24 cellular contexts compared by ENCODE assay signal in the genomic region with DNA sequence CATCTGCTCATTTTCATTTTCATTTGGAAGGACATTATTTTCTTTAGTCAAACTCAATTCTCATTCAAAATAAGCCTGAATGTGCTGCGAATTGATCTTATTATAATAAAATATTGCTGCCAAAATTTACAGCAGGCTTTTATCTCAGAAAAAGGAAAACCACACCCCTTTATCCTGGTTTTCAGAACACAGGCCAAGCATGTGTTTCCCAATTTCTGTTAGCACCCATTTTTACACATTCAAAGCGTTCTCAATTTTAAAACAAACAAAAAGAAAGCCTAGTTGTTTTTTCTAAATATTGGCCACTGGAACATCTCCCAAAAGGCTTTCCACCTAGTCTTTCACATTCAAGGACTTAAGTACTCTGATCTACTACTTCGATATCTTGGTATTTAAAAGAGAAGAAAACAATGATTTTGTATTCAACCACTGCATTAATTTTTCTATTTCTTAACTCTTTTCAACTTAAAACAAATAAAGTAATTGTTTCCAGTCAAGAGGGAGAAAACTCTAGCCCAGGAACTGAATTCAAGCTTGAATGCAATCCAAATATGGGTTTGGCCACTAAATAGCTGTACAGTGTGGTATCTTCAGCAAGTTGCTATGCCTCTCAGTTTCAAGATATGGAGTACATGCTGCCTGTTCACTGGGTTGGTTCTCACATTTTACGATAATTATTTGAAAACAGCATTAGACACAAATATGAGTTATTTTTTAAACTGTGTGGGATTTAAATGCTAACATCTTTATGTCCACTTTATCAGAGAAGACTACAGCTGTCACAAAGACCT. TPM values are rescaled to one million over a fixed set of nuclear protein-coding genes. Genes with fewer than 3 reads are reported as not detected.
DNase-seq lines count a peak whose midpoint lies in the region; ATAC-seq and TF ChIP-seq lines count a peak whose summit lies in the region.
"Had no signal": no experiment of that assay in that cellular context is flagged by ENCODE, and none has a peak within 500 bp of the region (broad histone marks: within the 10 kb centered on the region; RNA-seq: fewer than 3 reads in every experiment).

No MANE protein-coding gene starts in this region.

- 7 to 13% methylated on average over 4 of the region's 4 CpGs for WGBS in GM23248 (ENCODE audit: low coverage in 1 of 2, low lambda C conversion rate in 2 of 2, missing lambda C conversion rate in 2 of 2), 2 experiments
- 47 to 60% (median 51%) methylated on average over 4 of the region's 4 CpGs for WGBS in psoas muscle, 3 donors

- peaks cover 4% of the 10 kb centered on the region for H3K36me3 Mint-ChIP-seq in progenitor cell of endocrine pancreas (ENCODE audit: insufficient read depth)

- peak overlapping the region; percentile 65 for H2AFZ ChIP-seq in GM23248

- H3K36me3 ChIP-seq in GM23248 (ENCODE audit: low read depth) (no peaks in the 10 kb centered on the region), colonic mucosa (no peaks in the 10 kb centered on the region), psoas muscle (ENCODE audit: insufficient read depth in 1 of 2, low read depth in 1 of 2) (no peaks in the 10 kb centered on the region)
- H3K36me3 ChIP-seq: BE2C, gastrocnemius medialis, stomach had no signal

- H3K27ac Mint-ChIP-seq in progenitor cell of endocrine pancreas = peak overlapping the region; percentile 2
- H3K27ac Mint-ChIP-seq: activated naive CD8-positive, alpha-beta T cell treated with anti-CD3 and anti-CD28 coated beads, Interleukin-2, amount 50 U/mL, for 24 hours; activated T-helper 2 cell treated with anti-CD3 and anti-CD28 coated beads, Interferon-gamma antibody, Interleukin-2, Interleukin-4, amounts not matched to agents 10 μg/mL and 5 μg/mL and 100 μg/mL, durations not matched to agents 14 hours and 24 hours and 36 hours; type B pancreatic cell had no signal

- peaks cover 100% of the 10 kb centered on the region for H3K79me2 ChIP-seq in GM23248 (ENCODE audit: insufficient read depth)

- no peaks in the 10 kb centered on the region for H3K9me3 Mint-ChIP-seq in progenitor cell of endocrine pancreas (ENCODE audit: low read depth)
- H3K9me3 Mint-ChIP-seq: activated naive CD8-positive, alpha-beta T cell treated with anti-CD3 and anti-CD28 coated beads, Interleukin-2, amount 50 U/mL, for 24 hours; activated T-helper 2 cell treated with anti-CD3 and anti-CD28 coated beads, Interferon-gamma antibody, Interleukin-2, Interleukin-4, amounts not matched to agents 10 μg/mL and 5 μg/mL and 100 μg/mL, durations not matched to agents 14 hours and 24 hours and 36 hours had no signal

- no peaks in the 10 kb centered on the region for H4K20me1 ChIP-seq in GM23248 (ENCODE audit: insufficient read depth)

- H3K27ac ChIP-seq in GM23248 (peak overlapping the region; percentile 29), angular gyrus (ENCODE audit: low read depth, low read length) (peak overlapping the region; percentile 30), colonic mucosa (no peak overlapping the region), psoas muscle (no peak overlapping the region)
- H3K27ac ChIP-seq: gastrocnemius medialis, stomach had no signal

- no peak for ATAC-seq in psoas muscle
- ATAC-seq: activated naive CD8-positive, alpha-beta T cell treated with anti-CD3 and anti-CD28 coated beads, Interleukin-2, amount 50 U/mL, for 24 hours; gastrocnemius medialis; left colon had no signal

- DNase-seq in GM23248 (peak; percentile 47), fibroblast of peridontal ligament (ENCODE audit: extremely low read depth) (peak; percentile 79), progenitor cell of endocrine pancreas (ENCODE audit: low spot score, unreplicated experiment) (no peak), colonic mucosa (no peak), GM19240 (ENCODE audit: insufficient read length, low spot score) (no peak), psoas muscle (no peak)
- DNase-seq in effector CD4-positive, alpha-beta T cell = no peak
- DNase-seq: activated CD4-positive, alpha-beta T cell treated with anti-CD3 and anti-CD28 coated beads for 4 hours; activated naive CD8-positive, alpha-beta T cell treated with anti-CD3 and anti-CD28 coated beads, Interleukin-2, amount 50 U/mL, for 24 hours; BE2C; Caco-2; EL; gastrocnemius medialis; KBM-7; left colon; MV-4-11; NCI-H2029; NCI-H446 treated with DMSO at 0.1 percent for 48 hours; stimulated activated CD4-positive, alpha-beta T cell treated with anti-CD3 and anti-CD28 coated beads, Interleukin-4, amount 100 ng/mL, for 1 hour; stomach had no signal

- H3K9ac ChIP-seq in GM23248 = peak overlapping the region; percentile 54
- no peak overlapping the region for H3K9ac ChIP-seq in colonic mucosa (ENCODE audit: low read depth in 2 of 2, low read length in 2 of 2)

- in situ Hi-C loops in GM23248 (cut with MboI) = no loop called here

- H3K4me3 ChIP-seq in GM23248 (peak overlapping the region; percentile 58), colonic mucosa (no peak overlapping the region), psoas muscle (no peak overlapping the region)
- H3K4me3 ChIP-seq: gastrocnemius medialis, stomach had no signal

- intact Hi-C loops in colonic mucosa (cut with DNase I) = no loop called here
- intact Hi-C loops in psoas muscle (cut with DNase I) = no loop called here

- H3K27me3 ChIP-seq in GM23248 (replicated peaks; ENCODE audit: insufficient read depth) (no peaks in the 10 kb centered on the region), colonic mucosa (no peaks in the 10 kb centered on the region), psoas muscle (ENCODE audit: insufficient read depth in 3 of 3, low read length in 2 of 3) (no peaks in the 10 kb centered on the region)
- H3K27me3 ChIP-seq: BE2C, gastrocnemius medialis, stomach had no signal

- TF ChIP-seq CTCF in progenitor cell of endocrine pancreas (IDR thresholded peaks at IDR 0.05; ENCODE audit: unreplicated experiment) (no peak), colonic mucosa (IDR thresholded peaks at IDR 0.05) (no peak), psoas muscle (IDR thresholded peaks at IDR 0.05) (no peak)

- no peaks in the 10 kb centered on the region for H3K27me3 Mint-ChIP-seq in progenitor cell of endocrine pancreas
- H3K27me3 Mint-ChIP-seq: activated naive CD8-positive, alpha-beta T cell treated with anti-CD3 and anti-CD28 coated beads, Interleukin-2, amount 50 U/mL, for 24 hours; central memory CD8-positive, alpha-beta T cell; type B pancreatic cell had no signal

- H3K4me1 ChIP-seq in GM23248 (ENCODE audit: insufficient read depth) = peaks cover 40% of the 10 kb centered on the region
- no peaks in the 10 kb centered on the region for H3K4me1 ChIP-seq in colonic mucosa
- no peaks in the 10 kb centered on the region for H3K4me1 ChIP-seq in psoas muscle
- H3K4me1 ChIP-seq: BE2C, gastrocnemius medialis had no signal

- no peaks in the 10 kb centered on the region for H3K9me3 ChIP-seq in GM23248 (ENCODE audit: low read depth)
- no peaks in the 10 kb centered on the region for H3K9me3 ChIP-seq in colonic mucosa
- no peaks in the 10 kb centered on the region for H3K9me3 ChIP-seq in psoas muscle
- H3K9me3 ChIP-seq: BE2C, Caco-2, gastrocnemius medialis, stomach had no signal

- peaks cover 22% of the 10 kb centered on the region; the same call in 1 of the 2 replicates for H3F3A ChIP-seq in GM23248 (ENCODE audit: insufficient read depth)

- H3K4me2 ChIP-seq in GM23248 (ENCODE audit: unreplicated experiment) = peak overlapping the region; percentile 75

- peaks cover 59% of the 10 kb centered on the region for H3K4me1 Mint-ChIP-seq in progenitor cell of endocrine pancreas (ENCODE audit: low read depth)
- H3K4me1 Mint-ChIP-seq: activated naive CD8-positive, alpha-beta T cell treated with anti-CD3 and anti-CD28 coated beads, Interleukin-2, amount 50 U/mL, for 24 hours; central memory CD8-positive, alpha-beta T cell had no signal

- H3K4me3 Mint-ChIP-seq in progenitor cell of endocrine pancreas (ENCODE audit: low read depth) = no peak overlapping the region
- H3K4me3 Mint-ChIP-seq: activated naive CD8-positive, alpha-beta T cell treated with anti-CD3 and anti-CD28 coated beads, Interleukin-2, amount 50 U/mL, for 24 hours; central memory CD8-positive, alpha-beta T cell; type B pancreatic cell had no signal

- no peaks in the 10 kb centered on the region for H3K9me2 ChIP-seq in GM23248 (ENCODE audit: insufficient read depth)

RNA-seq across cellular contexts. Expression of a gene that starts 52.5 kb away (rescaled TPM):
- total RNA-seq in GM23248 (2014; rRNA removed; shearing (Covaris generic)) = 157 and 165 TPM in 2 replicates
- polyA plus RNA-seq in GM23248 (2016; fragmentation: Nextera tagmentation; extraction: Ambion mirVana) = 103 and 107 TPM in 2 replicates
- 197 and 210 TPM in 2 replicates for total RNA-seq in progenitor cell of endocrine pancreas
- total RNA-seq in colonic mucosa = 1 to 10 TPM in 1 of 2 donors, under 1 TPM in 1; 0.84 to 1.4 TPM
- 1 to 10 TPM in 2 of 4 donors, under 1 TPM in 2; 0.27 to 4.8 (median 1.4) TPM for total RNA-seq in psoas muscle
- polyA plus RNA-seq in psoas muscle = under 1 TPM; 0.04 to 0.52 (median 0.08) TPM
- total RNA-seq: activated T-helper 2 cell treated with anti-CD3 and anti-CD28 coated beads, Interferon-gamma antibody, Interleukin-2, Interleukin-4, amounts not matched to agents 10 μg/mL and 5 μg/mL and 100 μg/mL, durations not matched to agents 14 hours and 24 hours and 36 hours had no signal

Comparison
In these comparisons a context has a peak if more than half of its experiments do, and no peak if none do; other contexts are left out.
1. DNase-seq: peak in GM23248 (single experiment) and fibroblast of peridontal ligament (single experiment); none in progenitor cell of endocrine pancreas (single experiment), effector CD4-positive, alpha-beta T cell (single experiment), colonic mucosa (single experiment), GM19240 (single experiment) and psoas muscle (0 of 2).
2. H3K27ac ChIP-seq: peak in GM23248 (single experiment) and angular gyrus (single experiment); none in colonic mucosa (single experiment) and psoas muscle (single experiment).
3. RNA of a gene that starts 52.5 kb away (total RNA-seq): 197 to 210 TPM in progenitor cell of endocrine pancreas and 157 to 165 TPM in GM23248; 0.27 to 4.8 TPM in psoas muscle and 0.84 to 1.4 TPM in colonic mucosa; every median in the first group is over 10 times any median in the second.